In genomic region chr15:90315276-90315982, GRCh38 we compare ENCODE assay signal across 11 cellular contexts. TPM values are rescaled to one million over a fixed set of nuclear protein-coding genes. Genes with fewer than 3 reads are reported as not detected.
DNase-seq lines count a peak whose midpoint lies in the region; ATAC-seq and TF ChIP-seq lines count a peak whose summit lies in the region.
"Had no signal": no experiment of that assay in that cellular context is flagged by ENCODE, and none has a peak within 500 bp of the region (broad histone marks: within the 10 kb centered on the region; RNA-seq: fewer than 3 reads in every experiment).

No MANE protein-coding gene starts in this region.

- TF ChIP-seq CTCF in RWPE1 (conservative IDR thresholded peaks at IDR 0.05; ENCODE audit: low read depth) (no peak), gastroesophageal sphincter (IDR thresholded peaks at IDR 0.05) (no peak), neural progenitor cell (IDR thresholded peaks at IDR 0.05) (no peak)

- H3K4me1 ChIP-seq in ACC112 (ENCODE audit: control insufficient read depth, insufficient read depth, low read length, unreplicated experiment), result peaks cover 11% of the 10 kb centered on the region
- H3K4me1 ChIP-seq in gastroesophageal sphincter, result peaks cover 5 to 28% (median 9%) of the 10 kb centered on the region in 3 donors
- H3K4me1 ChIP-seq in neural progenitor cell, result peaks cover 3% of the 10 kb centered on the region

- no peak overlapping the region for H3K4me2 ChIP-seq in neural progenitor cell
- H3K4me2 ChIP-seq: BLaER1 had no signal

- CTCF ChIA-PET in RWPE1 (lab: Yijun Ruan, JAX), result interaction anchor here (0.5 to 2.1 kb wide), 4 partner anchors 22 to 287 kb away, joined by 3 to 11 read pairs (median 4); no protein-coding TSS in a partner anchor

- H3K27ac Mint-ChIP-seq in neural progenitor cell, result peak overlapping the region; percentile 32

- no peak for TF ChIP-seq EP300 in gastroesophageal sphincter (IDR thresholded peaks at IDR 0.05)

- H3K9me3 ChIP-seq in gastroesophageal sphincter, result no peaks in the 10 kb centered on the region
- H3K9me3 ChIP-seq in neural progenitor cell (ENCODE audit: low read depth), result no peaks in the 10 kb centered on the region
- H3K9me3 ChIP-seq: BLaER1 had no signal

- no peaks in the 10 kb centered on the region for H3K9me3 Mint-ChIP-seq in neural progenitor cell

- H3K4me1 Mint-ChIP-seq in neural progenitor cell, result peaks cover 12% of the 10 kb centered on the region

- POLR2A ChIA-PET in RWPE1 (lab: Yijun Ruan, JAX; ENCODE audit: low non-redundant PET), result interaction anchor here (0.6 to 0.7 kb wide), 3 partner anchors 22 to 626 kb away, joined by 3 to 7 read pairs (median 4); partner anchors contain the start of gene TTLL13

- peaks cover 14% of the 10 kb centered on the region for H3F3A ChIP-seq in neural progenitor cell (ENCODE audit: low read depth)

- no peaks in the 10 kb centered on the region for H3K79me2 ChIP-seq in ACC112 (ENCODE audit: control insufficient read depth, insufficient read depth, low read length, unreplicated experiment)
- H3K79me2 ChIP-seq in neural progenitor cell (ENCODE audit: low read depth), result no peaks in the 10 kb centered on the region

- no peak overlapping the region for H3K9ac ChIP-seq in neural progenitor cell
- H3K9ac ChIP-seq: BLaER1 had no signal

- H3K4me3 ChIP-seq in ACC112 (ENCODE audit: low read depth, low read length) (no peak overlapping the region), gastroesophageal sphincter (no peak overlapping the region), neural progenitor cell (no peak overlapping the region)
- H3K4me3 ChIP-seq: BLaER1 had no signal

- peak; percentile 51 for DNase-seq in RWPE1 (ENCODE audit: low spot score)
- DNase-seq in neural progenitor cell (ENCODE audit: low spot score), result no peak
- DNase-seq in dedifferentiated amniotic fluid mesenchymal stem cell (ENCODE audit: extremely low spot score), result no peak
- no peak for DNase-seq in DMS114 treated with DMSO at 0.1 percent for 48 hours (lab: John Stamatoyannopoulos, UW; ENCODE audit: unreplicated experiment)
- DNase-seq in T1000 (lab: John Stamatoyannopoulos, UW), result no peak
- DNase-seq: activated gamma-delta T cell treated with Interleukin-2 at 50 U/mL for 16 hours, RPMI8226 had no signal

- TF ChIP-seq POLR2A in gastroesophageal sphincter (IDR thresholded peaks at IDR 0.05), result no peak

- H3K36me3 Mint-ChIP-seq in neural progenitor cell, result no peaks in the 10 kb centered on the region

- H3K36me3 ChIP-seq in ACC112 (ENCODE audit: insufficient read depth, low read length) (no peaks in the 10 kb centered on the region), gastroesophageal sphincter (no peaks in the 10 kb centered on the region), neural progenitor cell (no peaks in the 10 kb centered on the region)
- H3K36me3 ChIP-seq: BLaER1 had no signal

- 18 to 26% methylated on average over 4 to 5 of the region's 5 CpGs for WGBS in gastroesophageal sphincter (ENCODE audit: low coverage in 1 of 2), 2 donors

- no peaks in the 10 kb centered on the region for H4K20me1 ChIP-seq in neural progenitor cell (ENCODE audit: low read depth)
- H4K20me1 ChIP-seq: BLaER1 had no signal

- H3K4me3 Mint-ChIP-seq in neural progenitor cell, result no peak overlapping the region

- peak; percentile 86 for ATAC-seq in gastroesophageal sphincter
- ATAC-seq in GM18858 (IDR thresholded peaks at IDR 0.05; ENCODE audit: unreplicated experiment), result no peak

- H3K27ac ChIP-seq in ACC112 (ENCODE audit: low read depth, low read length), result peak overlapping the region; percentile 71
- peak overlapping the region; percentile 90 for H3K27ac ChIP-seq in RWPE1
- H3K27ac ChIP-seq in gastroesophageal sphincter, result peak overlapping the region; percentile 52 to 82 (median 72)
- H3K27ac ChIP-seq in neural progenitor cell, result no peak overlapping the region
- H3K27ac ChIP-seq: BLaER1 had no signal

- peak overlapping the region; percentile 36 for H2AFZ ChIP-seq in ACC112 (ENCODE audit: low read length, unreplicated experiment)
- no peak overlapping the region for H2AFZ ChIP-seq in neural progenitor cell (replicated peaks)

- peaks cover 10% of the 10 kb centered on the region for H3K27me3 Mint-ChIP-seq in neural progenitor cell (ENCODE audit: insufficient read depth, low read depth)

- no peaks in the 10 kb centered on the region for H3K27me3 ChIP-seq in ACC112 (ENCODE audit: insufficient read depth, low read length)
- no peaks in the 10 kb centered on the region for H3K27me3 ChIP-seq in gastroesophageal sphincter
- no peaks in the 10 kb centered on the region for H3K27me3 ChIP-seq in neural progenitor cell
- H3K27me3 ChIP-seq: BLaER1 had no signal

RNA-seq across cellular contexts. Expression of gene ZNF774, which starts 36.7 kb away (rescaled TPM):
- 10 to 100 TPM in 1 of 4 donors, 1 to 10 TPM in 2, under 1 TPM in 1; 0.78 to 17.2 (median 1.1) TPM for total RNA-seq in gastroesophageal sphincter
- 1.9 and 8.3 TPM in 2 replicates for total RNA-seq in neural progenitor cell (ENCODE audit: low replicate concordance)

RNA-seq across cellular contexts. Expression of gene NGRN, which starts 50.0 kb away (rescaled TPM):
- total RNA-seq in gastroesophageal sphincter, result 100 to 1,000 TPM; 127 to 182 (median 151) TPM
- total RNA-seq in neural progenitor cell (ENCODE audit: low replicate concordance), result 47.8 and 66.8 TPM in 2 replicates
